ENCODE assay signal across 8 cellular contexts in the genomic region with DNA sequence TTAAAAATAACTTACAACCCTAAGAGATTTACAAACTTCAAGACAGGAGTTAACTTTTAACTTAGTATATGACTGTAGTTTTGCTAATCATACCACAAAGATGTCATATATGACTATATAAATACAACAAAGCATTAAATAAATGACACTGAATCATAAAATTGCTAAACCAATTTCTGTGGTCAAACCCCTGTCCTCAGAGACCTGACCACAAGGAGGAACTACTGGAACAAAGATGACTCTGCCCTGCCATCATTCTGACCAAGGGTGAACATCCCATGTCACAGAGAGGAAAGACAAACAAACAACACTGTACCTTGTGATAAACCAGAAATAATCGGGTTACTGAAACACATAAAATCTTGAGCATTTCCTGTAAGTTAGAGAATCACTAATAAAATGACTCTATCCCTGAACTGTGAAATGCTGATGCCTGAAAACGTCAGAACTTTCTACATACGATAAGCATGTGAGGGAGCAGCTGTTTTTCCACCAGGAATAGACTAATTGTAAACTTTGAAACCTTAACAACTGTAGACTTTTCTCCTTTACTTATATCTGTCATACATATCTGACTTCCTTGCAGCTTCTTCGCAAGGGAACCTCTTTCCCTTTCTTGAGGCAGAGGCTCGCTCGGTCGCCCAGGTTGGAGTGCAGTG. TPM values are rescaled to one million over a fixed set of nuclear protein-coding genes. Genes with fewer than 3 reads are reported as not detected.
DNase-seq lines count a peak whose midpoint lies in the region; ATAC-seq and TF ChIP-seq lines count a peak whose summit lies in the region.

No MANE protein-coding gene starts in this region.

- H3K36me3 Mint-ChIP-seq in GM23338 (ENCODE audit: low read depth): peaks cover 56% of the 10 kb centered on the region

- H3K27ac Mint-ChIP-seq in GM23338: no peak overlapping the region

- peaks cover 5% of the 10 kb centered on the region for H3K27me3 Mint-ChIP-seq in GM23338 (ENCODE audit: insufficient read depth, low read depth, poor library complexity)

- H3K27ac ChIP-seq in GM23338 (ENCODE audit: low read depth): no peak overlapping the region; the same call in 1 of the 2 replicates

- peak; percentile 56 for DNase-seq in GM13977 (ENCODE audit: low spot score)
- DNase-seq in LoVo (ENCODE audit: low spot score): peak; percentile 21
- peak; percentile 73 for DNase-seq in fibroblast of pulmonary artery (ENCODE audit: low read depth)
- no peak for DNase-seq in central memory CD4-positive, alpha-beta T cell
- DNase-seq in GM23338 (ENCODE audit: low spot score): no peak

- H3K9me2 ChIP-seq in GM23338 (ENCODE audit: insufficient read depth): no peaks in the 10 kb centered on the region

- H3K27me3 ChIP-seq in GM23338 (ENCODE audit: insufficient read depth): no peaks in the 10 kb centered on the region

- H3K36me3 ChIP-seq in GM23338 (ENCODE audit: insufficient read depth): peaks cover 22% of the 10 kb centered on the region

- H3K4me3 ChIP-seq in fibroblast of pulmonary artery (replicated peaks; ENCODE audit: low read depth, low read length) (no peak overlapping the region), GM23338 (no peak overlapping the region)

- H3K9me3 Mint-ChIP-seq in GM23338: no peaks in the 10 kb centered on the region

- no peak overlapping the region for H2AFZ ChIP-seq in GM23338

- no peaks in the 10 kb centered on the region for H3F3A ChIP-seq in GM23338 (replicated peaks; ENCODE audit: low read depth)

- TF ChIP-seq CTCF in GM13977 (IDR thresholded peaks at IDR 0.05; ENCODE audit: extremely low read depth, insufficient read depth, missing control alignments): peak; percentile 14
- no peak for TF ChIP-seq CTCF in fibroblast of pulmonary artery (IDR thresholded peaks at IDR 0.05; ENCODE audit: low read length, missing control alignments)
- TF ChIP-seq CTCF in GM23338 (conservative IDR thresholded peaks at IDR 0.05; ENCODE audit: low read depth in 2 of 2): 0 out of 4 replicates have a peak, but pooled peaks of 1 of the 2 experiments have one; percentile 1

- H3K4me1 ChIP-seq in GM23338 (ENCODE audit: insufficient read depth): no peaks in the 10 kb centered on the region

- H3K79me2 ChIP-seq in GM23338 (replicated peaks; ENCODE audit: insufficient read depth): no peaks in the 10 kb centered on the region

- H3K4me3 Mint-ChIP-seq in GM23338: no peak overlapping the region

- ATAC-seq in GM21737 (IDR thresholded peaks at IDR 0.05; ENCODE audit: unreplicated experiment) (peak; percentile 78), SK-N-SH treated with all-trans-retinoic acid at 6 μM for 48 hours (no peak), HG03025 (IDR thresholded peaks at IDR 0.05; ENCODE audit: low FRiP score, unreplicated experiment) (no peak), GM23338 (no peak)

- H3K4me2 ChIP-seq in GM23338: no peak overlapping the region

- no peaks in the 10 kb centered on the region for H4K20me1 ChIP-seq in GM23338 (replicated peaks; ENCODE audit: insufficient read depth)

- in situ Hi-C loops in GM13977 (cut with MboI; ENCODE audit: low pct_unique_long_range_greater_than_20kb, low sequenced_read_pairs, unreplicated experiment): no loop called here

- no peaks in the 10 kb centered on the region for H3K4me1 Mint-ChIP-seq in GM23338

TF ChIP-seq in SK-N-SH treated with all-trans-retinoic acid at 6 μM for 48 hours, 23 proteins besides CTCF, POLR2A, EP300 and RAD21 (continues in another document):
- no peak for TF ChIP-seq CSDC2 (CRISPR knock-in tag; IDR thresholded peaks at IDR 0.05)
- TF ChIP-seq ZFP30 (CRISPR knock-in tag; IDR thresholded peaks at IDR 0.05): no peak
- no peak for TF ChIP-seq ARNTL (CRISPR knock-in tag; IDR thresholded peaks at IDR 0.05; ENCODE audit: borderline replicate concordance, low read depth)
- no peak for TF ChIP-seq ZFP3 (CRISPR knock-in tag; IDR thresholded peaks at IDR 0.05)
- TF ChIP-seq, protein P1, sequence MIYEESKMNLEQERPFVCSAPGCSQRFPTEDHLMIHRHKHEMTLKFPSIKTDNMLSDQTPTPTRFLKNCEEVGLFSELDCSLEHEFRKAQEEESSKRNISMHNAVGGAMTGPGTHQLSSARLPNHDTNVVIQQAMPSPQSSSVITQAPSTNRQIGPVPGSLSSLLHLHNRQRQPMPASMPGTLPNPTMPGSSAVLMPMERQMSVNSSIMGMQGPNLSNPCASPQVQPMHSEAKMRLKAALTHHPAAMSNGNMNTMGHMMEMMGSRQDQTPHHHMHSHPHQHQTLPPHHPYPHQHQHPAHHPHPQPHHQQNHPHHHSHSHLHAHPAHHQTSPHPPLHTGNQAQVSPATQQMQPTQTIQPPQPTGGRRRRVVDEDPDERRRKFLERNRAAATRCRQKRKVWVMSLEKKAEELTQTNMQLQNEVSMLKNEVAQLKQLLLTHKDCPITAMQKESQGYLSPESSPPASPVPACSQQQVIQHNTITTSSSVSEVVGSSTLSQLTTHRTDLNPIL (CRISPR knock-in tag; IDR thresholded peaks at IDR 0.05; ENCODE audit: low read depth): no peak
- TF ChIP-seq ISL1 (CRISPR knock-in tag; IDR thresholded peaks at IDR 0.05): no peak
- TF ChIP-seq ZNF70 (CRISPR knock-in tag; IDR thresholded peaks at IDR 0.05): no peak
- TF ChIP-seq ZNF565 (CRISPR knock-in tag; conservative IDR thresholded peaks at IDR 0.05; ENCODE audit: low read depth): no peak
- TF ChIP-seq PPARA (CRISPR knock-in tag; IDR thresholded peaks at IDR 0.05; ENCODE audit: borderline replicate concordance): no peak
- TF ChIP-seq POU6F1 (CRISPR knock-in tag; IDR thresholded peaks at IDR 0.05; ENCODE audit: borderline replicate concordance, low read depth): no peak
- no peak for TF ChIP-seq RARB (CRISPR knock-in tag; IDR thresholded peaks at IDR 0.05)
- no peak for TF ChIP-seq ZNF8 (CRISPR knock-in tag; IDR thresholded peaks at IDR 0.05)
- TF ChIP-seq OSR1 (CRISPR knock-in tag; IDR thresholded peaks at IDR 0.05): no peak

TF ChIP-seq in GM23338, 12 proteins besides CTCF, POLR2A, EP300 and RAD21 (continues in another document):
- TF ChIP-seq STAT1 (IDR thresholded peaks at IDR 0.05; ENCODE audit: unreplicated experiment) (no peak), ZNF331 (CRISPR knock-in tag; IDR thresholded peaks at IDR 0.05; ENCODE audit: low read depth) (no peak), JUNB (IDR thresholded peaks at IDR 0.05; ENCODE audit: unreplicated experiment) (no peak), EZH2phosphoT487 (IDR thresholded peaks at IDR 0.05; ENCODE audit: unreplicated experiment) (no peak), ZNF114 (CRISPR knock-in tag; IDR thresholded peaks at IDR 0.05) (no peak), EZH2 (IDR thresholded peaks at IDR 0.05; ENCODE audit: low read depth, unreplicated experiment) (no peak)
- TF ChIP-seq, protein P2, sequence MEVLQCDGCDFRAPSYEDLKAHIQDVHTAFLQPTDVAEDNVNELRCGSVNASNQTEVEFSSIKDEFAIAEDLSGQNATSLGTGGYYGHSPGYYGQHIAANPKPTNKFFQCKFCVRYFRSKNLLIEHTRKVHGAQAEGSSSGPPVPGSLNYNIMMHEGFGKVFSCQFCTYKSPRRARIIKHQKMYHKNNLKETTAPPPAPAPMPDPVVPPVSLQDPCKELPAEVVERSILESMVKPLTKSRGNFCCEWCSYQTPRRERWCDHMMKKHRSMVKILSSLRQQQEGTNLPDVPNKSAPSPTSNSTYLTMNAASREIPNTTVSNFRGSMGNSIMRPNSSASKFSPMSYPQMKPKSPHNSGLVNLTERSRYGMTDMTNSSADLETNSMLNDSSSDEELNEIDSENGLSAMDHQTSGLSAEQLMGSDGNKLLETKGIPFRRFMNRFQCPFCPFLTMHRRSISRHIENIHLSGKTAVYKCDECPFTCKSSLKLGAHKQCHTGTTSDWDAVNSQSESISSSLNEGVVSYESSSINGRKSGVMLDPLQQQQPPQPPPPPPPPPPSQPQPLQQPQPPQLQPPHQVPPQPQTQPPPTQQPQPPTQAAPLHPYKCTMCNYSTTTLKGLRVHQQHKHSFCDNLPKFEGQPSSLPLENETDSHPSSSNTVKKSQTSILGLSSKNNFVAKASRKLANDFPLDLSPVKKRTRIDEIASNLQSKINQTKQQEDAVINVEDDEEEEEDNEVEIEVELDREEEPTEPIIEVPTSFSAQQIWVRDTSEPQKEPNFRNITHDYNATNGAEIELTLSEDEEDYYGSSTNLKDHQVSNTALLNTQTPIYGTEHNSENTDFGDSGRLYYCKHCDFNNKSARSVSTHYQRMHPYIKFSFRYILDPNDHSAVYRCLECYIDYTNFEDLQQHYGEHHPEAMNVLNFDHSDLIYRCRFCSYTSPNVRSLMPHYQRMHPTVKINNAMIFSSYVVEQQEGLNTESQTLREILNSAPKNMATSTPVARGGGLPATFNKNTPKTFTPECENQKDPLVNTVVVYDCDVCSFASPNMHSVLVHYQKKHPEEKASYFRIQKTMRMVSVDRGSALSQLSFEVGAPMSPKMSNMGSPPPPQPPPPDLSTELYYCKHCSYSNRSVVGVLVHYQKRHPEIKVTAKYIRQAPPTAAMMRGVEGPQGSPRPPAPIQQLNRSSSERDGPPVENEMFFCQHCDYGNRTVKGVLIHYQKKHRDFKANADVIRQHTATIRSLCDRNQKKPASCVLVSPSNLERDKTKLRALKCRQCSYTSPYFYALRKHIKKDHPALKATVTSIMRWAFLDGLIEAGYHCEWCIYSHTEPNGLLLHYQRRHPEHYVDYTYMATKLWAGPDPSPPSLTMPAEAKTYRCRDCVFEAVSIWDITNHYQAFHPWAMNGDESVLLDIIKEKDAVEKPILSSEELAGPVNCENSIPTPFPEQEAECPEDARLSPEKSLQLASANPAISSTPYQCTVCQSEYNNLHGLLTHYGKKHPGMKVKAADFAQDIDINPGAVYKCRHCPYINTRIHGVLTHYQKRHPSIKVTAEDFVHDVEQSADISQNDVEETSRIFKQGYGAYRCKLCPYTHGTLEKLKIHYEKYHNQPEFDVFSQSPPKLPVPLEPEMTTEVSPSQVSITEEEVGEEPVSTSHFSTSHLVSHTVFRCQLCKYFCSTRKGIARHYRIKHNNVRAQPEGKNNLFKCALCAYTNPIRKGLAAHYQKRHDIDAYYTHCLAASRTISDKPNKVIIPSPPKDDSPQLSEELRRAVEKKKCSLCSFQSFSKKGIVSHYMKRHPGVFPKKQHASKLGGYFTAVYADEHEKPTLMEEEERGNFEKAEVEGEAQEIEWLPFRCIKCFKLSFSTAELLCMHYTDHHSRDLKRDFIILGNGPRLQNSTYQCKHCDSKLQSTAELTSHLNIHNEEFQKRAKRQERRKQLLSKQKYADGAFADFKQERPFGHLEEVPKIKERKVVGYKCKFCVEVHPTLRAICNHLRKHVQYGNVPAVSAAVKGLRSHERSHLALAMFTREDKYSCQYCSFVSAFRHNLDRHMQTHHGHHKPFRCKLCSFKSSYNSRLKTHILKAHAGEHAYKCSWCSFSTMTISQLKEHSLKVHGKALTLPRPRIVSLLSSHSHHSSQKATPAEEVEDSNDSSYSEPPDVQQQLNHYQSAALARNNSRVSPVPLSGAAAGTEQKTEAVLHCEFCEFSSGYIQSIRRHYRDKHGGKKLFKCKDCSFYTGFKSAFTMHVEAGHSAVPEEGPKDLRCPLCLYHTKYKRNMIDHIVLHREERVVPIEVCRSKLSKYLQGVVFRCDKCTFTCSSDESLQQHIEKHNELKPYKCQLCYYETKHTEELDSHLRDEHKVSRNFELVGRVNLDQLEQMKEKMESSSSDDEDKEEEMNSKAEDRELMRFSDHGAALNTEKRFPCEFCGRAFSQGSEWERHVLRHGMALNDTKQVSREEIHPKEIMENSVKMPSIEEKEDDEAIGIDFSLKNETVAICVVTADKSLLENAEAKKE (CRISPR knock-in tag; IDR thresholded peaks at IDR 0.05): no peak

RNA-seq across cellular contexts. Expression of gene WDR59, which starts 47.9 kb away (rescaled TPM):
- total RNA-seq in GM23338 (2014; rRNA removed; shearing (Covaris generic)): 46.9 and 54.5 TPM in 2 replicates
- 38.7 and 44.5 TPM in 2 replicates for polyA plus RNA-seq in GM23338 (2016; fragmentation: Nextera tagmentation; extraction: Ambion mirVana)

Comparison
In these comparisons a context has a peak if more than half of its experiments do, and no peak if none do; other contexts are left out.
1. DNase-seq: peak in GM13977 (single experiment), LoVo (single experiment) and fibroblast of pulmonary artery (single experiment); none in central memory CD4-positive, alpha-beta T cell (single experiment) and GM23338 (single experiment).